Comparison of ENCODE assay signal across 9 cellular contexts in genomic region chr1:178870944-178871343, GRCh38. TPM values are rescaled to one million over a fixed set of nuclear protein-coding genes. Genes with fewer than 3 reads are reported as not detected.
DNase-seq lines count a peak whose midpoint lies in the region; ATAC-seq lines count a peak whose summit lies in the region.
"Had no signal": no experiment of that assay in that cellular context is flagged by ENCODE, and none has a peak within 500 bp of the region (broad histone marks: within the 10 kb centered on the region; RNA-seq: fewer than 3 reads in every experiment).

ANGPTL1 (minus strand) TSS chr1:178871077; CDS start chr1:178865776, 5,301 bp downstream.

- peaks cover 22% of the 10 kb centered on the region for H3K4me1 ChIP-seq in endocrine pancreas (ENCODE audit: control insufficient read depth, insufficient read depth, low read length)
- H3K4me1 ChIP-seq in stomach smooth muscle (ENCODE audit: control insufficient read depth, insufficient read depth, low read length) = peaks cover 5% of the 10 kb centered on the region

- no peak within 1 kb of the TSS for H3K4me3 Mint-ChIP-seq in IgD-negative memory B cell
- no peak within 1 kb of the TSS for H3K4me3 Mint-ChIP-seq in memory B cell
- H3K4me3 Mint-ChIP-seq in T-helper 2 cell treated with Interferon-gamma antibody and Interleukin-4, amounts not matched to agents 5 μg/mL and 100 μg/mL, for 36 hours = no peak within 1 kb of the TSS

- peak within 1 kb of the TSS; percentile 74 for H3K27ac ChIP-seq in stomach smooth muscle (ENCODE audit: low read length)

- no peaks in the 10 kb centered on the region for H3K27me3 ChIP-seq in endocrine pancreas (ENCODE audit: control insufficient read depth, insufficient read depth, low read length)
- no peaks in the 10 kb centered on the region for H3K27me3 ChIP-seq in stomach smooth muscle (ENCODE audit: control insufficient read depth in 1 of 2, insufficient read depth in 2 of 2, low read length in 2 of 2)

- no peak within 1 kb of the TSS for H3K9ac ChIP-seq in endocrine pancreas (ENCODE audit: control insufficient read depth, insufficient read depth, low read length)
- H3K9ac ChIP-seq in stomach smooth muscle (ENCODE audit: low read length in 2 of 2) = peak within 1 kb of the TSS; percentile 68 to 76

- H3K4me1 Mint-ChIP-seq in IgD-negative memory B cell (peaks cover 11 to 31% (median 27%) of the 10 kb centered on the region in 3 donors), memory B cell (peaks cover 26% of the 10 kb centered on the region)
- H3K4me1 Mint-ChIP-seq in T-helper 2 cell treated with Interferon-gamma antibody and Interleukin-4, amounts not matched to agents 5 μg/mL and 100 μg/mL, for 36 hours (ENCODE audit: low read depth) = peaks cover 6% of the 10 kb centered on the region

- H3K9me3 ChIP-seq in endocrine pancreas (ENCODE audit: control insufficient read depth, low read length) = no peaks in the 10 kb centered on the region
- no peaks in the 10 kb centered on the region for H3K9me3 ChIP-seq in stomach smooth muscle (ENCODE audit: control insufficient read depth in 2 of 2, low read length in 2 of 2)

- intact Hi-C loops in left colon (cut with DNase I, micrococcal nuclease) = no loop called here

- H3K9me3 Mint-ChIP-seq in IgD-negative memory B cell (no peaks in the 10 kb centered on the region), memory B cell (no peaks in the 10 kb centered on the region)
- H3K9me3 Mint-ChIP-seq in T-helper 2 cell treated with Interferon-gamma antibody and Interleukin-4, amounts not matched to agents 5 μg/mL and 100 μg/mL, for 36 hours = no peaks in the 10 kb centered on the region

- H3K27me3 Mint-ChIP-seq in IgD-negative memory B cell (no peaks in the 10 kb centered on the region), memory B cell (no peaks in the 10 kb centered on the region)
- no peaks in the 10 kb centered on the region for H3K27me3 Mint-ChIP-seq in T-helper 2 cell treated with Interferon-gamma antibody and Interleukin-4, amounts not matched to agents 5 μg/mL and 100 μg/mL, for 36 hours (ENCODE audit: low read depth)

- H3K4me3 ChIP-seq in endocrine pancreas (ENCODE audit: control insufficient read depth, insufficient read depth, low read length) (peak within 1 kb of the TSS; percentile 48), stomach smooth muscle (ENCODE audit: low read length in 2 of 2) (peak within 1 kb of the TSS; percentile 75 to 87)

- peak within 1 kb of the TSS; percentile 11 to 78 (median 51) for H3K27ac Mint-ChIP-seq in IgD-negative memory B cell
- H3K27ac Mint-ChIP-seq in memory B cell = peak within 1 kb of the TSS; percentile 86
- no peak within 1 kb of the TSS for H3K27ac Mint-ChIP-seq in T-helper 2 cell treated with Interferon-gamma antibody and Interleukin-4, amounts not matched to agents 5 μg/mL and 100 μg/mL, for 36 hours

- H3K36me3 ChIP-seq in endocrine pancreas (ENCODE audit: control insufficient read depth, insufficient read depth, low read length) (no peaks in the 10 kb centered on the region), stomach smooth muscle (ENCODE audit: control insufficient read depth in 2 of 2, insufficient read depth in 2 of 2, low read length in 2 of 2) (no peaks in the 10 kb centered on the region)

- peaks cover 4% of the 10 kb centered on the region for H3K36me3 Mint-ChIP-seq in IgD-negative memory B cell
- peaks cover 22% of the 10 kb centered on the region for H3K36me3 Mint-ChIP-seq in memory B cell
- no peaks in the 10 kb centered on the region for H3K36me3 Mint-ChIP-seq in T-helper 2 cell treated with Interferon-gamma antibody and Interleukin-4, amounts not matched to agents 5 μg/mL and 100 μg/mL, for 36 hours (ENCODE audit: low read depth)

- ATAC-seq in memory B cell (ENCODE audit: low read depth) (no peak), HG03432 (IDR thresholded peaks at IDR 0.05; ENCODE audit: unreplicated experiment) (no peak), left colon (no peak)

- DNase-seq in memory B cell (ENCODE audit: low spot score in 2 of 2) = no peak
- DNase-seq in activated naive CD4-positive, alpha-beta T cell treated with anti-CD3 and anti-CD28 coated beads, Interleukin-2, amount 50 U/mL, for 16 hours = no peak
- no peak for DNase-seq in T-helper 2 cell treated with Interferon-gamma antibody and Interleukin-4, amounts not matched to agents 5 μg/mL and 100 μg/mL, for 36 hours (ENCODE audit: low spot score)
- DNase-seq in left colon = no peak
- DNase-seq: GF-D8 had no signal

RNA-seq across cellular contexts. Expression of gene ANGPTL1, which starts in this region (rescaled TPM):
- 0.58 TPM for polyA plus RNA-seq in IgD-negative memory B cell
- 10 to 100 TPM in 1 of 2 donors, 1 to 10 TPM in 1; 2.5 to 10.6 TPM for total RNA-seq in left colon
